ENCODE assay signal across 8 cellular contexts in genomic region chr1:39954870-39955546, GRCh38.
A peak's percentile ranks its signal among the peaks of the same experiment; 100 is the strongest.
DNase-seq lines count a peak whose midpoint lies in the region; ATAC-seq lines count a peak whose summit lies in the region.

Gene MFSD2A (plus strand): TSS chr1:39955145. CDS start chr1:39955293, 148 bp downstream.

- peak; percentile 65 for ATAC-seq in HG03108 (IDR thresholded peaks at IDR 0.05; ENCODE audit: unreplicated experiment)

- peak within 1 kb of the TSS; percentile 47 for H3K27ac ChIP-seq in cingulate gyrus (ENCODE audit: low read depth, low read length)
- peak within 1 kb of the TSS; percentile 30 for H3K27ac ChIP-seq in layer of hippocampus (ENCODE audit: low read depth, low read length)

- H3K27me3 ChIP-seq in layer of hippocampus (ENCODE audit: control insufficient read depth, insufficient read depth, low read length), result no peaks in the 10 kb centered on the region

- peak; percentile 86 for DNase-seq in NK-92 treated with Interleukin-12 subunit alpha and Interleukin-12 subunit beta, amount 100 ng/mL, for 24 hours (lab: John Stamatoyannopoulos, UW)
- no peak for DNase-seq in NK-92 (lab: John Stamatoyannopoulos, UW; ENCODE audit: unreplicated experiment)
- peak; percentile 89 for DNase-seq in NCI-H226
- DNase-seq in activated CD4-positive, alpha-beta T cell treated with anti-CD3 and anti-CD28 coated beads for 4 hours, result peak; percentile 93
- DNase-seq in stimulated activated CD4-positive, alpha-beta T cell treated with anti-CD3 and anti-CD28 coated beads, Interleukin-1b, Interleukin-23, amount 100 ng/mL, for 24 hours (ENCODE audit: low read depth in 4 of 4, low spot score in 1 of 4), result peak; percentile 76 to 95 (median 92)
